ENCODE assay signal across 33 cellular contexts in the genomic region with DNA sequence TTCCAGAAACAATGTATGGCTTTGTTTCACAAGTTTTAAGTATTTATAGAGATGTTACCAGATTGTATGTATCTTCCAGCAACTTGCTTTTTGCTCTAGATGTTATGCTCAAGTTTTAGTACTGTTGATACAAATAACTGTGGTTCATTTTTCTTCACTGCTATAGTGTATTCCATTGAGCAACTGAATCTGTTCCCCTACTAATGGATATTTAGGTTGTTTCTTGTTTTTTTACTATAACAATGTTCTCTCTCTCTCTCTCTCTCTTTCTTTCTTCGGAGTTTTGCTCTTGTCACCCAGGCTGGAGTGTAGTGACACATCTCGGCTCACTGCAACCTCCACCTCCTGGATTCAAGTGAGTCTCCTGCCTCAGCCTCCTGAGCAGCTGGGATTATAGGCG. TPM values are rescaled to one million over a fixed set of nuclear protein-coding genes. Genes with fewer than 3 reads are reported as not detected.
"Had no signal": no experiment of that assay in that cellular context is flagged by ENCODE, and none has a peak within 500 bp of the region (broad histone marks: within the 10 kb centered on the region; RNA-seq: fewer than 3 reads in every experiment).

No MANE protein-coding gene starts in this region.

- H3K4me3 Mint-ChIP-seq: activated CD4-positive, alpha-beta memory T cell treated with anti-CD3 and anti-CD28 coated beads for 36 hours; activated CD4-positive, alpha-beta T cell treated with anti-CD3 and anti-CD28 coated beads for 36 hours; activated CD4-positive, alpha-beta T cell treated with anti-CD3 and anti-CD28 coated beads, Interleukin-2, amount 10 ng/mL, durations not matched to agents 24 days and 14 days; activated CD8-positive, alpha-beta memory T cell treated with anti-CD3 and anti-CD28 coated beads, Interleukin-2, amount 10 ng/mL, durations not matched to agents 7 days and 5 days; activated CD8-positive, alpha-beta T cell treated with anti-CD3 and anti-CD28 coated beads, Interleukin-2, amount 10 ng/mL, durations not matched to agents 7 days and 5 days; activated naive CD4-positive, alpha-beta T cell treated with anti-CD3 and anti-CD28 coated beads for 36 hours; activated naive CD4-positive, alpha-beta T cell treated with anti-CD3 and anti-CD28 coated beads, Interleukin-2, amount 50 U/mL, for 24 hours; activated naive CD8-positive, alpha-beta T cell treated with anti-CD3 and anti-CD28 coated beads for 36 hours; activated naive CD8-positive, alpha-beta T cell treated with anti-CD3 and anti-CD28 coated beads, Interleukin-2, amount 50 U/mL, for 24 hours; activated T-helper 1 cell treated with anti-CD3 and anti-CD28 coated beads, Interleukin-12 subunit alpha, Interleukin-12 subunit beta, Interleukin-2, Interleukin-4 antibody, amounts not matched to agents 30 ng/mL and 10 ng/mL and 1 ng/mL, durations not matched to agents 14 hours and 24 hours and 36 hours; effector memory CD8-positive, alpha-beta T cell had no signal

- H3K27me3 Mint-ChIP-seq: activated CD4-positive, alpha-beta memory T cell treated with anti-CD3 and anti-CD28 coated beads for 36 hours; activated CD4-positive, alpha-beta T cell treated with anti-CD3 and anti-CD28 coated beads for 36 hours; activated CD4-positive, alpha-beta T cell treated with anti-CD3 and anti-CD28 coated beads, Interleukin-2, amount 10 ng/mL, durations not matched to agents 24 days and 14 days; activated CD8-positive, alpha-beta memory T cell treated with anti-CD3 and anti-CD28 coated beads, Interleukin-2, amount 10 ng/mL, durations not matched to agents 7 days and 5 days; activated naive CD4-positive, alpha-beta T cell treated with anti-CD3 and anti-CD28 coated beads, Interleukin-2, amount 50 U/mL, for 24 hours; activated naive CD8-positive, alpha-beta T cell treated with anti-CD3 and anti-CD28 coated beads for 36 hours; activated naive CD8-positive, alpha-beta T cell treated with anti-CD3 and anti-CD28 coated beads, Interleukin-2, amount 50 U/mL, for 24 hours; effector memory CD8-positive, alpha-beta T cell had no signal

- H3K27ac Mint-ChIP-seq: activated CD4-positive, alpha-beta memory T cell treated with anti-CD3 and anti-CD28 coated beads for 36 hours; activated CD4-positive, alpha-beta T cell treated with anti-CD3 and anti-CD28 coated beads for 36 hours; activated CD4-positive, alpha-beta T cell treated with anti-CD3 and anti-CD28 coated beads, Interleukin-2, amount 10 ng/mL, durations not matched to agents 24 days and 14 days; activated CD8-positive, alpha-beta memory T cell treated with anti-CD3 and anti-CD28 coated beads, Interleukin-2, amount 10 ng/mL, durations not matched to agents 7 days and 5 days; activated CD8-positive, alpha-beta T cell treated with anti-CD3 and anti-CD28 coated beads, Interleukin-2, amount 10 ng/mL, durations not matched to agents 7 days and 5 days; activated naive CD4-positive, alpha-beta T cell treated with anti-CD3 and anti-CD28 coated beads for 36 hours; activated naive CD4-positive, alpha-beta T cell treated with anti-CD3 and anti-CD28 coated beads, Interleukin-2, amount 50 U/mL, for 24 hours; activated naive CD8-positive, alpha-beta T cell treated with anti-CD3 and anti-CD28 coated beads for 36 hours; activated naive CD8-positive, alpha-beta T cell treated with anti-CD3 and anti-CD28 coated beads, Interleukin-2, amount 50 U/mL, for 24 hours; activated T-helper 1 cell treated with anti-CD3 and anti-CD28 coated beads, Interleukin-12 subunit alpha, Interleukin-12 subunit beta, Interleukin-2, Interleukin-4 antibody, amounts not matched to agents 30 ng/mL and 10 ng/mL and 1 ng/mL, durations not matched to agents 14 hours and 24 hours and 36 hours; activated T-helper 2 cell treated with anti-CD3 and anti-CD28 coated beads, Interferon-gamma antibody, Interleukin-2, Interleukin-4, amounts not matched to agents 10 μg/mL and 5 μg/mL and 100 μg/mL, durations not matched to agents 14 hours and 24 hours and 36 hours; effector memory CD8-positive, alpha-beta T cell had no signal

- H3K4me3 ChIP-seq: adrenal gland, body of pancreas, esophagus muscularis mucosa, gastrocnemius medialis had no signal

- H3K36me3 Mint-ChIP-seq: activated CD4-positive, alpha-beta memory T cell treated with anti-CD3 and anti-CD28 coated beads for 36 hours; activated CD8-positive, alpha-beta memory T cell treated with anti-CD3 and anti-CD28 coated beads, Interleukin-2, amount 10 ng/mL, durations not matched to agents 7 days and 5 days; activated naive CD4-positive, alpha-beta T cell treated with anti-CD3 and anti-CD28 coated beads, Interleukin-2, amount 50 U/mL, for 24 hours; activated naive CD8-positive, alpha-beta T cell treated with anti-CD3 and anti-CD28 coated beads for 36 hours had no signal

- ATAC-seq: activated CD4-positive, alpha-beta T cell treated with anti-CD3 and anti-CD28 coated beads for 36 hours; activated CD8-positive, alpha-beta memory T cell treated with anti-CD3 and anti-CD28 coated beads, Interleukin-2, amount 10 ng/mL, durations not matched to agents 7 days and 5 days; activated CD8-positive, alpha-beta T cell treated with anti-CD3 and anti-CD28 coated beads, Interleukin-2, amount 10 ng/mL, durations not matched to agents 7 days and 5 days; activated naive CD8-positive, alpha-beta T cell treated with anti-CD3 and anti-CD28 coated beads, Interleukin-2, amount 50 U/mL, for 24 hours; body of pancreas; effector memory CD8-positive, alpha-beta T cell; foreskin keratinocyte; gastrocnemius medialis had no signal

- H3K27me3 ChIP-seq: adrenal gland, body of pancreas, esophagus muscularis mucosa, foreskin keratinocyte, gastrocnemius medialis had no signal

- H3K36me3 ChIP-seq: adrenal gland, esophagus muscularis mucosa, gastrocnemius medialis had no signal

- DNase-seq: activated CD4-positive, alpha-beta memory T cell treated with anti-CD3 and anti-CD28 coated beads for 36 hours; activated CD4-positive, alpha-beta T cell treated with anti-CD3 and anti-CD28 coated beads for 36 hours; activated CD4-positive, alpha-beta T cell treated with anti-CD3 and anti-CD28 coated beads, Interleukin-2, amount 10 ng/mL, durations not matched to agents 24 days and 14 days; activated CD4-positive, CD25-positive, alpha-beta regulatory T cell; activated CD4-positive, CD25-positive, alpha-beta regulatory T cell treated with anti-CD3 and anti-CD28 coated beads, Interleukin-2, amount 50 U/mL, for 72 hours; activated CD8-positive, alpha-beta memory T cell treated with anti-CD3 and anti-CD28 coated beads, Interleukin-2, amount 10 ng/mL, durations not matched to agents 7 days and 5 days; activated CD8-positive, alpha-beta memory T cell treated with anti-CD3 and anti-CD28 coated beads, Interleukin-2, amount 50 U/mL, for 4 hours; activated CD8-positive, alpha-beta T cell treated with anti-CD3 and anti-CD28 coated beads, Interleukin-2, amount 10 ng/mL, durations not matched to agents 7 days and 5 days; activated effector memory CD4-positive, alpha-beta T cell treated with anti-CD3 and anti-CD28 coated beads, Interleukin-2, amount 50 U/mL, for 16 hours; activated naive CD4-positive, alpha-beta T cell treated with anti-CD3 and anti-CD28 coated beads for 36 hours; activated naive CD8-positive, alpha-beta T cell treated with anti-CD3 and anti-CD28 coated beads for 36 hours; activated naive CD8-positive, alpha-beta T cell treated with anti-CD3 and anti-CD28 coated beads, Interleukin-2, amount 50 U/mL, for 24 hours; activated T-cell treated with anti-CD3 and anti-CD28 coated beads, Interleukin-2, amount 50 U/mL, for 1 hour; activated T-cell treated with anti-CD3 and anti-CD28 coated beads, Interleukin-2, amount 50 U/mL, for 48 hours; adrenal gland; amygdala; aorta; caudate nucleus; cortex of kidney; effector CD4-positive, alpha-beta T cell; effector memory CD8-positive, alpha-beta T cell; erythroblast; foreskin keratinocyte; gastrocnemius medialis; T-helper 2 cell had no signal

- H3K27ac ChIP-seq: adrenal gland, body of pancreas, esophagus muscularis mucosa, foreskin keratinocyte, gastrocnemius medialis had no signal

- H3K4me1 Mint-ChIP-seq: activated CD4-positive, alpha-beta T cell treated with anti-CD3 and anti-CD28 coated beads for 36 hours; activated naive CD4-positive, alpha-beta T cell treated with anti-CD3 and anti-CD28 coated beads, Interleukin-2, amount 50 U/mL, for 24 hours; activated naive CD8-positive, alpha-beta T cell treated with anti-CD3 and anti-CD28 coated beads for 36 hours; activated naive CD8-positive, alpha-beta T cell treated with anti-CD3 and anti-CD28 coated beads, Interleukin-2, amount 50 U/mL, for 24 hours had no signal

- H3K4me1 ChIP-seq: adrenal gland, body of pancreas, esophagus muscularis mucosa, foreskin keratinocyte, gastrocnemius medialis had no signal

- H3K9me3 Mint-ChIP-seq: activated CD4-positive, alpha-beta memory T cell treated with anti-CD3 and anti-CD28 coated beads for 36 hours; activated CD4-positive, alpha-beta T cell treated with anti-CD3 and anti-CD28 coated beads, Interleukin-2, amount 10 ng/mL, durations not matched to agents 24 days and 14 days; activated naive CD4-positive, alpha-beta T cell treated with anti-CD3 and anti-CD28 coated beads for 36 hours; activated naive CD4-positive, alpha-beta T cell treated with anti-CD3 and anti-CD28 coated beads, Interleukin-2, amount 50 U/mL, for 24 hours; activated naive CD8-positive, alpha-beta T cell treated with anti-CD3 and anti-CD28 coated beads for 36 hours; activated naive CD8-positive, alpha-beta T cell treated with anti-CD3 and anti-CD28 coated beads, Interleukin-2, amount 50 U/mL, for 24 hours; activated T-helper 1 cell treated with anti-CD3 and anti-CD28 coated beads, Interleukin-12 subunit alpha, Interleukin-12 subunit beta, Interleukin-2, Interleukin-4 antibody, amounts not matched to agents 30 ng/mL and 10 ng/mL and 1 ng/mL, durations not matched to agents 14 hours and 24 hours and 36 hours; activated T-helper 2 cell treated with anti-CD3 and anti-CD28 coated beads, Interferon-gamma antibody, Interleukin-2, Interleukin-4, amounts not matched to agents 10 μg/mL and 5 μg/mL and 100 μg/mL, durations not matched to agents 14 hours and 24 hours and 36 hours; effector memory CD8-positive, alpha-beta T cell had no signal

- H3K9me3 ChIP-seq: adrenal gland, body of pancreas, esophagus muscularis mucosa, gastrocnemius medialis had no signal

RNA-seq across cellular contexts. Expression of gene HCAR2, which starts 16.6 kb away (rescaled TPM):
- total RNA-seq: activated CD4-positive, alpha-beta memory T cell treated with anti-CD3 and anti-CD28 coated beads for 36 hours; activated CD4-positive, alpha-beta T cell treated with anti-CD3 and anti-CD28 coated beads for 36 hours; activated CD8-positive, alpha-beta memory T cell treated with anti-CD3 and anti-CD28 coated beads for 36 hours; activated CD8-positive, alpha-beta memory T cell treated with anti-CD3 and anti-CD28 coated beads, Interleukin-2, amount 10 ng/mL, durations not matched to agents 7 days and 5 days; activated CD8-positive, alpha-beta T cell treated with anti-CD3 and anti-CD28 coated beads, Interleukin-2, amount 10 ng/mL, durations not matched to agents 7 days and 5 days; activated naive CD4-positive, alpha-beta T cell treated with anti-CD3 and anti-CD28 coated beads for 36 hours; activated naive CD8-positive, alpha-beta T cell treated with anti-CD3 and anti-CD28 coated beads for 36 hours; body of pancreas; chondrocyte; dermis blood vessel endothelial cell; esophagus muscularis mucosa had no signal

RNA-seq across cellular contexts. Expression of gene HCAR3, which starts 30.1 kb away (rescaled TPM):
- total RNA-seq: activated CD8-positive, alpha-beta memory T cell treated with anti-CD3 and anti-CD28 coated beads for 36 hours; activated CD8-positive, alpha-beta T cell treated with anti-CD3 and anti-CD28 coated beads, Interleukin-2, amount 10 ng/mL, durations not matched to agents 7 days and 5 days; activated naive CD4-positive, alpha-beta T cell treated with anti-CD3 and anti-CD28 coated beads for 36 hours; activated naive CD8-positive, alpha-beta T cell treated with anti-CD3 and anti-CD28 coated beads for 36 hours; chondrocyte; dermis blood vessel endothelial cell; gastrocnemius medialis had no signal

RNA-seq across cellular contexts. Expression of gene HCAR1, which starts 44.1 kb away (rescaled TPM):
- total RNA-seq: chondrocyte, dermis blood vessel endothelial cell, foreskin keratinocyte had no signal
